ENCODE assay signal across 2 cellular contexts in the genomic region with DNA sequence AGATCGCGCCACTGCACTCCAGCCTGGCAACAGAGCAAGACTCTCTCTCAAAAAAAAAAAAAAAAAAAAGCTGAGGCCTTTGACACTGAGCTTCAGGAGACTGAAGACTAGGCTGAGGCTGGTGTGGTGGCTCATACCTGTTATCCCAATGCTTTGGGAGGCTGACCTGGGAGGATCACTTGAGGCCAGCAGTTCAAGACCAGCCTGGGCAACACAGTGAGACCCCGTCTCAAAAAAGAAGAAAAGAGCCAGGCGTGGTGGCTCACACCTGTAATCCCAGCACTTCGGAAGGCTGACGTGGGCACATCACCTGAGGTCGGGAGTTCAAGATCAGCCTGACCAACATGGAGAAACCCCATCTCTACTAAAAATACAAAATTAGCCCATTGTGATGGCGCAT. TPM values are rescaled to one million over a fixed set of nuclear protein-coding genes. Genes with fewer than 3 reads are reported as not detected.
"Had no signal": no experiment of that assay in that cellular context is flagged by ENCODE, and none has a peak within 500 bp of the region (broad histone marks: within the 10 kb centered on the region; RNA-seq: fewer than 3 reads in every experiment).

No MANE protein-coding gene starts in this region.

RNA-seq across cellular contexts. Expression of a gene that starts 16.7 kb away (rescaled TPM):
- total RNA-seq: esophagus squamous epithelium, glomerular endothelial cell had no signal
